Comparison of ENCODE assay signal across 17 cellular contexts in the genomic region with DNA sequence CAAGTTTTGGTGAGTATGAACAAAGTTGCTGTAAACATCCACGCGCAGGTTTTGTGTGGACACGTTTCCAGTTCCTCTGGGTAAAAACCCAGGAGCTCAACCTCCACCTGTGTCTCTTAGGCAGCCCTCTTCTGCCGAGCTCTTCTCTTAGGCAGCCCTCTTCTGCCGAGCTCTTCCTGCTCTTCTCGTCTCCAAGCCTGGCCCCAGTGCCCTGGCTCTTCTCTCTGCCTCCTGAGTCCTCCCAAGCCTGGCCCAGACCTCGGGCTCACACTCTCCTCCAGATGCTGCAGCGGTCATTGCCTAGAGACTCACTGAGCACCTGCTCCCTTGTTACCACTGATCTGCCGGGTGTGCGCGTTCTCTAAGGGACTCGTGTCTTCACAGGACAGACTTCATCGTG. TPM values are rescaled to one million over a fixed set of nuclear protein-coding genes. Genes with fewer than 3 reads are reported as not detected.
A peak's percentile ranks its signal among the peaks of the same experiment; 100 is the strongest.
DNase-seq lines count a peak whose midpoint lies in the region; ATAC-seq, FAIRE-seq and TF ChIP-seq lines count a peak whose summit lies in the region.
"Had no signal": no experiment of that assay in that cellular context is flagged by ENCODE, and none has a peak within 500 bp of the region (broad histone marks: within the 10 kb centered on the region; RNA-seq: fewer than 3 reads in every experiment).

No MANE protein-coding gene starts in this region.

- H3K4me3 ChIP-seq in osteoblast (ENCODE audit: insufficient read depth, low read length), result no peak overlapping the region
- H3K4me3 ChIP-seq: A549, HAP-1 had no signal

- peaks cover 6% of the 10 kb centered on the region for H3K4me1 Mint-ChIP-seq in central memory CD8-positive, alpha-beta T cell

- H3K27ac Mint-ChIP-seq in central memory CD8-positive, alpha-beta T cell (ENCODE audit: low read depth), result peak overlapping the region; percentile 8

- TF ChIP-seq CTCF in osteoblast (IDR thresholded peaks at IDR 0.05; ENCODE audit: extremely low read depth, low read depth, low read length), result no peak

- H3K4me1 ChIP-seq in osteoblast (ENCODE audit: insufficient read depth, low read length), result peaks cover 8% of the 10 kb centered on the region
- H3K4me1 ChIP-seq: A549, HAP-1 had no signal

- no peaks in the 10 kb centered on the region for H3K36me3 ChIP-seq in osteoblast (ENCODE audit: insufficient read depth, low read length)
- H3K36me3 ChIP-seq: HAP-1 had no signal

- peaks cover 24% of the 10 kb centered on the region for H3K27me3 Mint-ChIP-seq in central memory CD8-positive, alpha-beta T cell

- no peak for ATAC-seq in left cardiac atrium
- ATAC-seq in central memory CD8-positive, alpha-beta T cell (replicated peaks; ENCODE audit: extremely low read depth, poor library complexity, severe bottlenecking), result no peak
- no peak for ATAC-seq in HG02798 (IDR thresholded peaks at IDR 0.05; ENCODE audit: poor library complexity, unreplicated experiment)
- ATAC-seq: A549 had no signal

- no peak overlapping the region for H2AFZ ChIP-seq in osteoblast (ENCODE audit: low read length)

- FAIRE-seq in RCC 7860 (lab: Jason Lieb, UNC), result no peak
- FAIRE-seq: A549 had no signal

- no peak overlapping the region for H3K4me2 ChIP-seq in osteoblast (ENCODE audit: insufficient read depth, low read length)
- H3K4me2 ChIP-seq: A549 had no signal

- H3K27me3 ChIP-seq in osteoblast (ENCODE audit: insufficient read depth, low read length), result peaks cover 10% of the 10 kb centered on the region

- no peak overlapping the region for H3K4me3 Mint-ChIP-seq in central memory CD8-positive, alpha-beta T cell
- H3K4me3 Mint-ChIP-seq: CD4-positive, alpha-beta memory T cell had no signal

- no peaks in the 10 kb centered on the region for H3K9me3 ChIP-seq in osteoblast (ENCODE audit: low read depth, low read length)
- H3K9me3 ChIP-seq: A549, HAP-1 had no signal

- intact Hi-C loops in cardiac septum (cut with DNase I) (loop anchor here (5.0 kb wide), 3 partner anchors 38 to 122 kb away; a partner anchor contains a TSS), left cardiac atrium (cut with DNase I) (loop anchor here in 1 of 2 donors (5.0 kb wide), 1 partner anchor 43 kb away; no protein-coding TSS in a partner anchor)

- no peaks in the 10 kb centered on the region for H3K79me2 ChIP-seq in osteoblast (ENCODE audit: insufficient read depth, low read length)

- DNase-seq in cardiac septum (ENCODE audit: low spot score) (peak; percentile 61), left cardiac atrium (no peak), osteoblast (ENCODE audit: insufficient read length, low spot score, missing footprints) (peak; percentile 42), NCI-H2029 (lab: John Stamatoyannopoulos, UW) (no peak), RCC 7860 (ENCODE audit: low spot score) (no peak)
- DNase-seq in central memory CD8-positive, alpha-beta T cell (ENCODE audit: low spot score in 2 of 2), result no peak
- DNase-seq: AML-193; CD4-positive, alpha-beta memory T cell; DMS153; DMS79; GDM1 had no signal

- peaks cover 1% of the 10 kb centered on the region for H3K36me3 Mint-ChIP-seq in central memory CD8-positive, alpha-beta T cell (ENCODE audit: insufficient read depth)
- H3K36me3 Mint-ChIP-seq: CD4-positive, alpha-beta memory T cell had no signal

- no peak overlapping the region for H3K27ac ChIP-seq in osteoblast (ENCODE audit: low read depth, low read length)
- H3K27ac ChIP-seq: 22Rv1, A549, C4-2B, HL-60 had no signal

- H3K9me3 Mint-ChIP-seq in central memory CD8-positive, alpha-beta T cell, result no peaks in the 10 kb centered on the region
- H3K9me3 Mint-ChIP-seq: CD4-positive, alpha-beta memory T cell had no signal

- H4K20me1 ChIP-seq in osteoblast (ENCODE audit: insufficient read depth, low read length), result no peaks in the 10 kb centered on the region

RNA-seq across cellular contexts. Expression of a gene that starts 38.7 kb away (rescaled TPM):
- total RNA-seq in cardiac septum (112 TPM), left cardiac atrium (10 to 100 TPM; 67.1 to 87.1 TPM), osteoblast (53.0 and 112 TPM in 2 replicates)

RNA-seq across cellular contexts. Expression of a gene that starts 45.3 kb away (rescaled TPM):
- 1.5 TPM for total RNA-seq in cardiac septum
- total RNA-seq in left cardiac atrium, result 1 to 10 TPM in 1 of 2 donors, under 1 TPM in 1; 0.44 to 1.1 TPM
- total RNA-seq in osteoblast, result 0.29 and 0.36 TPM in 2 replicates

Comparison
In these comparisons a context has a peak if more than half of its experiments do, and no peak if none do; other contexts are left out.
1. DNase-seq: peak in cardiac septum (single experiment) and osteoblast (single experiment); none in left cardiac atrium (single experiment), central memory CD8-positive, alpha-beta T cell (0 of 2), NCI-H2029 (single experiment) and RCC 7860 (single experiment).